ENCODE assay signal across 8 cellular contexts in the genomic region with DNA sequence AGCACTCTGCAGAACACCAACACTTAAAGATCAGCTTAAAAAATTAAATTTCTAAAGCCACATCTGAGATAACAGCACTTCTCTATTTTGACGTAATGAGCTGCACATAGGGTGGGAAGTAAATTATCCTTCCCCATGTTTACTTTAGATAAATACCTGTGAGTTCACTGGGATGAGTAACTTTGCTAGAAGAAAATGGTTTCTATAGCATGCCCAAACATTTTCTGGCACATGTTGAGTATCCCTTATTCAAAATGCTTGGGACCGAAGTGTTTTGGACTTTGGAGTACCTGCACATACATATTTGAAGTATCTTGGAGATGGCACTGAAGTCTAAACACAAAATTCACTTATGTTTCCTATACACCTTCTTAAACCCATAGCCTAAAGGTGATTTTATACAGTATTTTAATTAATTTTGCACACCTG. TPM values are rescaled to one million over a fixed set of nuclear protein-coding genes. Genes with fewer than 3 reads are reported as not detected.
DNase-seq lines count a peak whose midpoint lies in the region; ATAC-seq, FAIRE-seq and TF ChIP-seq lines count a peak whose summit lies in the region.

No MANE protein-coding gene starts in this region.

- POLR2A ChIA-PET in BJ (lab: Charles Lee): interaction anchor here (0.9 to 1.3 kb wide), 2 partner anchors 9 to 563 kb away, joined by 3 read pairs; no protein-coding TSS in a partner anchor

- H3K27ac ChIP-seq in colonic mucosa: peak overlapping the region; percentile 20
- H3K27ac ChIP-seq in neutrophil: peak overlapping the region; percentile 97

- CTCF ChIA-PET in BJ (lab: Yijun Ruan, JAX): interaction anchor here (0.9 kb wide), 1 partner anchor 9 kb away, joined by 3 read pairs; no protein-coding TSS in a partner anchor

- no peak for FAIRE-seq in RCC 7860 (lab: Jason Lieb, UNC)

- H3K4me3 ChIP-seq in BJ (ENCODE audit: low read depth, low read length): peak overlapping the region; percentile 13; the same call in 1 of the 2 replicates
- H3K4me3 ChIP-seq in colonic mucosa: no peak overlapping the region
- no peak overlapping the region for H3K4me3 ChIP-seq in neutrophil (ENCODE audit: low read depth in 1 of 2, low read length in 1 of 2)

- H3K9ac ChIP-seq in colonic mucosa (ENCODE audit: low read depth in 2 of 2, low read length in 2 of 2): no peak overlapping the region

- peaks cover 23% of the 10 kb centered on the region for H3K36me3 ChIP-seq in BJ (ENCODE audit: control insufficient read depth, insufficient read depth, low read length)
- H3K36me3 ChIP-seq in colonic mucosa: peaks cover 40% of the 10 kb centered on the region
- peaks cover 100% of the 10 kb centered on the region for H3K36me3 ChIP-seq in neutrophil

- H3K27me3 ChIP-seq in BJ (ENCODE audit: control insufficient read depth, insufficient read depth, low read length) (no peaks in the 10 kb centered on the region), colonic mucosa (no peaks in the 10 kb centered on the region), neutrophil (no peaks in the 10 kb centered on the region)

- intact Hi-C loops in colonic mucosa (cut with DNase I): no loop called here

- DNase-seq in BJ (ENCODE audit: low read depth) (no peak), NAMALWA (ENCODE audit: low spot score) (peak; percentile 10), colonic mucosa (no peak), activated gamma-delta T cell treated with Interleukin-2 at 50 U/mL for 16 hours (no peak), RCC 7860 (ENCODE audit: low spot score) (no peak)

- no peak for ATAC-seq in GM21447 (IDR thresholded peaks at IDR 0.05; ENCODE audit: unreplicated experiment)
- no peak for ATAC-seq in GM19455 (IDR thresholded peaks at IDR 0.05; ENCODE audit: unreplicated experiment)

- H3K4me1 ChIP-seq in colonic mucosa: peaks cover 36% of the 10 kb centered on the region
- H3K4me1 ChIP-seq in neutrophil (ENCODE audit: control insufficient read depth in 1 of 2, insufficient read depth in 1 of 2, low read depth in 1 of 2, low read length in 1 of 2): peaks cover 45 to 47% of the 10 kb centered on the region in 2 experiments

- TF ChIP-seq CTCF in BJ (IDR thresholded peaks at IDR 0.05; ENCODE audit: insufficient read depth, low read depth, low read length) (no peak), colonic mucosa (IDR thresholded peaks at IDR 0.05) (no peak), neutrophil (IDR thresholded peaks at IDR 0.05) (no peak)

- H3K9me3 ChIP-seq in colonic mucosa (no peaks in the 10 kb centered on the region), neutrophil (no peaks in the 10 kb centered on the region)

RNA-seq across cellular contexts. Expression of a gene that starts 6.6 kb away (rescaled TPM):
- polyA plus RNA-seq in BJ (2011; rRNA removed): 472 and 596 TPM in 2 replicates
- polyA minus RNA-seq in BJ (2011; rRNA and poly(A)+ RNA removed): 293 and 317 TPM in 2 replicates
- 100 to 1,000 TPM in 1 of 2 donors, 10 to 100 TPM in 1; 98.5 to 158 TPM for total RNA-seq in colonic mucosa
